9 cellular contexts compared by ENCODE assay signal in genomic region chr11:636511-637332, GRCh38. TPM values are rescaled to one million over a fixed set of nuclear protein-coding genes. Genes with fewer than 3 reads are reported as not detected.
DNase-seq lines count a peak whose midpoint lies in the region; ATAC-seq and TF ChIP-seq lines count a peak whose summit lies in the region.
"Had no signal": no experiment of that assay in that cellular context is flagged by ENCODE, and none has a peak within 500 bp of the region (broad histone marks: within the 10 kb centered on the region; RNA-seq: fewer than 3 reads in every experiment).

DRD4 (plus strand) TSS chr11:637269; CDS start chr11:637305, 36 bp downstream.

- peak; percentile 37 for DNase-seq in IMR-90
- peak; percentile 70 for DNase-seq in iPS-NIHi7 (ENCODE audit: extremely low spot score)
- DNase-seq in spleen = no peak
- DNase-seq: NCI-H526 treated with DMSO at 0.1 percent for 48 hours had no signal

- intact Hi-C loops in IMR-90 (cut with micrococcal nuclease) (no loop called here), spleen (cut with DNase I; ENCODE audit: low total_unique reads) (no loop called here)

- H3K27me3 Mint-ChIP-seq in brain = peaks cover 19% of the 10 kb centered on the region

- no peaks in the 10 kb centered on the region for H3K9me3 Mint-ChIP-seq in brain

- WGBS in IMR-90 (ENCODE audit: extremely low coverage in 2 of 2, insufficient read length in 1 of 2), 2 experiments = 14% methylated on average over 50 of the region's 100 CpGs; no CpG with 5 or more reads in 1 of the 2 experiments
- WGBS in spleen, 5 donors = 14 to 36% (median 18%) methylated on average over 32 to 100 of the region's 100 CpGs

- no peak within 1 kb of the TSS for H3K56ac ChIP-seq in IMR-90 (ENCODE audit: extremely low read depth, insufficient read depth, low read length)

- H3K4me2 ChIP-seq in IMR-90 (ENCODE audit: low read depth, low read length) = peak within 1 kb of the TSS; percentile 72

- peaks cover 23% of the 10 kb centered on the region for H3K4me1 Mint-ChIP-seq in brain

- no TSS peak for BruUV-seq in IMR-90 (replicated peaks; lab: Mats Ljungman, UMichigan)

- H3K14ac ChIP-seq in IMR-90 (replicated peaks; ENCODE audit: low read depth, low read length) = no peak within 1 kb of the TSS

- H2BK20ac ChIP-seq in IMR-90 (ENCODE audit: low read depth, low read length) = no peak within 1 kb of the TSS

- CTCF ChIA-PET in IMR-90 (lab: Yijun Ruan, JAX) = no interaction called here

- peak within 1 kb of the TSS; percentile 27 to 84 (median 61) for H3K4me3 Mint-ChIP-seq in brain

- no peaks in the 10 kb centered on the region for H3K9me1 ChIP-seq in IMR-90 (ENCODE audit: insufficient read depth, low read length)

- peak; percentile 93 for ATAC-seq in IMR-90 (ENCODE audit: low read depth)
- ATAC-seq in HG03432 (IDR thresholded peaks at IDR 0.05; ENCODE audit: unreplicated experiment) = no peak
- ATAC-seq in HG02623 (IDR thresholded peaks at IDR 0.05; ENCODE audit: unreplicated experiment) = no peak
- ATAC-seq in HG03565 (IDR thresholded peaks at IDR 0.05; ENCODE audit: unreplicated experiment) = no peak
- no peak for ATAC-seq in HG02870 (IDR thresholded peaks at IDR 0.05; ENCODE audit: unreplicated experiment)

- H3K36me3 ChIP-seq in IMR-90 (ENCODE audit: control insufficient read depth, insufficient read depth, low read length) (peaks cover 4% of the 10 kb centered on the region), spleen (peaks cover 0 to 11% (median 0%) of the 10 kb centered on the region in 6 donors)

- no peak within 1 kb of the TSS for H2AK5ac ChIP-seq in IMR-90 (ENCODE audit: low read depth, low read length)

- H3K27ac Mint-ChIP-seq in brain = peak within 1 kb of the TSS in 2 of 5 experiments; percentile 24 to 56

- peaks cover 10% of the 10 kb centered on the region; the same call in 1 of the 2 replicates for H3K4me1 ChIP-seq in IMR-90 (ENCODE audit: control insufficient read depth, insufficient read depth, low read length)
- H3K4me1 ChIP-seq in spleen = peaks cover 12 to 57% (median 41%) of the 10 kb centered on the region in 6 donors

- H3K23ac ChIP-seq in IMR-90 (ENCODE audit: low read depth, low read length) = no peak within 1 kb of the TSS

- no peak for TF ChIP-seq RAD21 in IMR-90 (IDR thresholded peaks at IDR 0.05; ENCODE audit: low read length)

- no peak within 1 kb of the TSS for H2BK120ac ChIP-seq in IMR-90 (ENCODE audit: low read depth, low read length)

- H3K4me3 ChIP-seq in IMR-90 (ENCODE audit: insufficient read depth, low read depth, low read length) = peak within 1 kb of the TSS; percentile 23; the same call in 1 of the 2 replicates
- H3K4me3 ChIP-seq in spleen = peak within 1 kb of the TSS in 6 of 8 donors; percentile 14 to 55 (median 21)

- H3K27ac ChIP-seq in IMR-90 (ENCODE audit: insufficient read depth, low read length) (no peak within 1 kb of the TSS), spleen (no peak within 1 kb of the TSS)

- dilution Hi-C loops in IMR-90 (cut with HindIII; ENCODE audit: low sequenced_read_pairs, unreplicated experiment) = no loop called here

- peak within 1 kb of the TSS; percentile 79 for H2AFZ ChIP-seq in IMR-90 (replicated peaks; ENCODE audit: low read length, poor library complexity)

- H3K27me3 ChIP-seq in IMR-90 (ENCODE audit: control insufficient read depth, insufficient read depth, low read length) (peaks cover 16% of the 10 kb centered on the region; the same call in 1 of the 2 replicates), spleen (replicated peaks in 1 of 7) (peaks cover 0 to 57% (median 47%) of the 10 kb centered on the region in 7 donors)

- H2AK9ac ChIP-seq in IMR-90 (replicated peaks; ENCODE audit: low read depth, low read length, poor library complexity) = peak within 1 kb of the TSS; percentile 42

- H4K5ac ChIP-seq in IMR-90 (ENCODE audit: low read depth, low read length) = no peak within 1 kb of the TSS; the same call in 1 of the 2 replicates

- H3K18ac ChIP-seq in IMR-90 (ENCODE audit: low read depth, low read length) = no peak within 1 kb of the TSS

- no peak within 1 kb of the TSS; a peak in 1 of 4 replicates for H4K8ac ChIP-seq in IMR-90 (ENCODE audit: low read depth in 2 of 2, low read length in 2 of 2)

- in situ Hi-C loops in IMR-90 (cut with MboI; ENCODE audit: low sequenced_read_pairs) = no loop called here

- TF ChIP-seq POLR2A in IMR-90 (IDR thresholded peaks at IDR 0.05; ENCODE audit: low read depth, low read length) (no peak), spleen (IDR thresholded peaks at IDR 0.05) (no peak)

- POLR2A ChIA-PET in IMR-90 (lab: Charles Lee; ENCODE audit: unreplicated experiment) = no interaction called here

- H3K4ac ChIP-seq in IMR-90 (ENCODE audit: low read depth, low read length) = no peak within 1 kb of the TSS

- no peak within 1 kb of the TSS for H2BK15ac ChIP-seq in IMR-90 (ENCODE audit: low read depth, low read length)

- H2BK5ac ChIP-seq in IMR-90 (ENCODE audit: low read depth, low read length, poor library complexity, severe bottlenecking) = no peak within 1 kb of the TSS

- peaks cover 41% of the 10 kb centered on the region for H4K20me1 ChIP-seq in IMR-90 (ENCODE audit: insufficient read depth, low read length)

- peaks cover 35% of the 10 kb centered on the region for H3K36me3 Mint-ChIP-seq in brain

- H3K79me1 ChIP-seq in IMR-90 (ENCODE audit: low read depth in 1 of 2, low read length in 2 of 2) = no peaks in the 10 kb centered on the region

- no peak for TF ChIP-seq CTCF in IMR-90 (conservative IDR thresholded peaks at IDR 0.05; ENCODE audit: low read depth, low read length)
- no peak for TF ChIP-seq CTCF in brain (conservative IDR thresholded peaks at IDR 0.05)
- no peak for TF ChIP-seq CTCF in spleen (IDR thresholded peaks at IDR 0.05 in 8 of 11, conservative IDR thresholded peaks at IDR 0.05 in 3 of 11)

- H3K9ac ChIP-seq in IMR-90 (ENCODE audit: low read depth, low read length) = no peak within 1 kb of the TSS

- H3K9me3 ChIP-seq in IMR-90 (ENCODE audit: control insufficient read depth, insufficient read depth, low read length) (no peaks in the 10 kb centered on the region), spleen (no peaks in the 10 kb centered on the region)

- H4K91ac ChIP-seq in IMR-90 (ENCODE audit: insufficient read depth, low read depth, low read length) = no peak within 1 kb of the TSS

TF ChIP-seq in IMR-90, 13 proteins besides CTCF, POLR2A, EP300 and RAD21:
- TF ChIP-seq MAZ (IDR thresholded peaks at IDR 0.05; ENCODE audit: borderline replicate concordance, low read depth, low read length) = no peak
- TF ChIP-seq BHLHE40 (IDR thresholded peaks at IDR 0.05; ENCODE audit: low read depth, low read length) = peak; percentile 38; the same call in 1 of the 2 replicates
- TF ChIP-seq, protein P1, sequence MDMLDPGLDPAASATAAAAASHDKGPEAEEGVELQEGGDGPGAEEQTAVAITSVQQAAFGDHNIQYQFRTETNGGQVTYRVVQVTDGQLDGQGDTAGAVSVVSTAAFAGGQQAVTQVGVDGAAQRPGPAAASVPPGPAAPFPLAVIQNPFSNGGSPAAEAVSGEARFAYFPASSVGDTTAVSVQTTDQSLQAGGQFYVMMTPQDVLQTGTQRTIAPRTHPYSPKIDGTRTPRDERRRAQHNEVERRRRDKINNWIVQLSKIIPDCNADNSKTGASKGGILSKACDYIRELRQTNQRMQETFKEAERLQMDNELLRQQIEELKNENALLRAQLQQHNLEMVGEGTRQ (IDR thresholded peaks at IDR 0.05; ENCODE audit: low read depth, low read length) = peak; percentile 44; the same call in 1 of the 2 replicates

RNA-seq across cellular contexts. Expression of gene DRD4, which starts in this region (rescaled TPM):
- total RNA-seq in IMR-90 (2012; rRNA removed) (not detected in 2 replicates), spleen (under 1 TPM in 4 of 7 donors, not detected in 3; 0.44 to 0.86 (median 0.60) TPM)
- polyA plus RNA-seq in IMR-90 (2012; rRNA removed) (not detected in 2 replicates), brain (ENCODE audit: insufficient read depth, low read depth, low replicate concordance) (0.71 TPM), spleen (under 1 TPM; 0.12 to 0.43 (median 0.26) TPM)
- 0.05 TPM in 1 of 2 replicates, not detected in the other for polyA plus RNA-seq in IMR-90 (2012; cell fraction: cytosol; rRNA removed)
- 0.34 and 1.1 TPM in 2 replicates for polyA plus RNA-seq in IMR-90 (2012; cell fraction: nucleus; rRNA removed; ENCODE audit: low replicate concordance)
